25 cellular contexts compared by ENCODE assay signal in the genomic region with DNA sequence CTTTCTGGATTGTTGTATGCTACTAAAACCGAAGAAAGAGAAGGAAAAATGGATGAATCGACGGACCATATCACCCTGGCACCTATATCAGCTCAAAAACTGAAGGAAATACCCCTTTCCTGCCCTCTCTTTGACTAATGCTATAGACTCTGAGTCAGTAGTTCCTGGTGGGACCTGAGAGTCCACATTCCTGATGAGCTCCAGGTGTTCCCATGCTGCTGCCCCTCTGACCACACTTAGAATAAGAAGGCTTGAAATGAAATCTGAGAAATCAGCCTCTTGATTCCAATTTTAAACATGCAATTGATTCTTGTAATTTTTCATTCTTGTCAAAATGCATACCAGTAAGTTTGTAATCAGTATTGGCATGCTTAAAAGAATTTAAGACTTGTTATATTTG.
DNase-seq lines count a peak whose midpoint lies in the region; ATAC-seq and TF ChIP-seq lines count a peak whose summit lies in the region.
"Had no signal": no experiment of that assay in that cellular context is flagged by ENCODE, and none has a peak within 500 bp of the region (broad histone marks: within the 10 kb centered on the region; RNA-seq: fewer than 3 reads in every experiment).

No MANE protein-coding gene starts in this region.

- no peaks in the 10 kb centered on the region for H3K9me3 Mint-ChIP-seq in type B pancreatic cell
- H3K9me3 Mint-ChIP-seq: activated CD8-positive, alpha-beta T cell treated with anti-CD3 and anti-CD28 coated beads for 36 hours had no signal

- peak overlapping the region; percentile 51 for H3K4me2 ChIP-seq in mammary epithelial cell (ENCODE audit: insufficient read depth, low read depth, low read length)

- no peaks in the 10 kb centered on the region for H3K27me3 Mint-ChIP-seq in type B pancreatic cell
- H3K27me3 Mint-ChIP-seq: activated CD8-positive, alpha-beta T cell treated with anti-CD3 and anti-CD28 coated beads for 36 hours; brain had no signal

- POLR2A ChIA-PET in GM10248 (lab: Yijun Ruan, JAX), result no interaction called here

- H3K9me3 ChIP-seq in mammary epithelial cell (replicated peaks; ENCODE audit: insufficient read depth, low read length) (no peaks in the 10 kb centered on the region), breast epithelium (no peaks in the 10 kb centered on the region), heart left ventricle (no peaks in the 10 kb centered on the region)
- H3K9me3 ChIP-seq: BE2C, Caco-2 had no signal

- ATAC-seq in esophagus mucosa (peak; percentile 42), heart left ventricle (no peak)
- ATAC-seq: activated CD8-positive, alpha-beta T cell treated with anti-CD3 and anti-CD28 coated beads for 36 hours; left lobe of liver had no signal

- H3K4me3 ChIP-seq in mammary epithelial cell (replicated peaks in 1 of 3; ENCODE audit: insufficient read depth in 1 of 3, low read depth in 2 of 3, low read length in 3 of 3) (no peak overlapping the region), breast epithelium (no peak overlapping the region), heart left ventricle (no peak overlapping the region)

- no TSS peak for BruUV-seq in mammary epithelial cell (replicated peaks; lab: Mats Ljungman, UMichigan)

- H3K4me1 ChIP-seq in mammary epithelial cell (ENCODE audit: insufficient read depth, low read length), result peaks cover 15% of the 10 kb centered on the region
- no peaks in the 10 kb centered on the region for H3K4me1 ChIP-seq in breast epithelium
- no peaks in the 10 kb centered on the region for H3K4me1 ChIP-seq in heart left ventricle
- H3K4me1 ChIP-seq: Caco-2 had no signal

- TF ChIP-seq POLR2A in breast epithelium (IDR thresholded peaks at IDR 0.05) (no peak), heart left ventricle (IDR thresholded peaks at IDR 0.05) (no peak)

- H2AFZ ChIP-seq in mammary epithelial cell (ENCODE audit: low read depth, low read length), result peak overlapping the region; percentile 33

- in situ Hi-C loops in mammary epithelial cell (cut with MboI; ENCODE audit: low sequenced_read_pairs in 2 of 2), result no loop called here

- CTCF ChIA-PET in mammary epithelial cell (lab: Charles Lee; ENCODE audit: low non-redundant PET) (interaction anchor here (0.6 kb wide), 1 partner anchor 685 kb away, joined by 3 read pairs; no protein-coding TSS in a partner anchor), GM10248 (lab: Yijun Ruan, JAX) (interaction anchor here (0.8 kb wide), 1 partner anchor 8 kb away, joined by 3 read pairs; no protein-coding TSS in a partner anchor)

- H3K4me3 Mint-ChIP-seq in type B pancreatic cell, result peak overlapping the region; percentile 34
- H3K4me3 Mint-ChIP-seq: activated CD8-positive, alpha-beta T cell treated with anti-CD3 and anti-CD28 coated beads for 36 hours had no signal

- no peak overlapping the region for H3K27ac Mint-ChIP-seq in type B pancreatic cell
- H3K27ac Mint-ChIP-seq: activated CD8-positive, alpha-beta T cell treated with anti-CD3 and anti-CD28 coated beads for 36 hours had no signal

- TF ChIP-seq CTCF in mammary epithelial cell (conservative IDR thresholded peaks at IDR 0.05 in 1 of 2, IDR thresholded peaks at IDR 0.05 in 1 of 2; ENCODE audit: extremely low read depth in 1 of 2, insufficient read depth in 1 of 2, low read depth in 1 of 2, low read length in 2 of 2), result no peak
- no peak for TF ChIP-seq CTCF in breast epithelium (IDR thresholded peaks at IDR 0.05)
- TF ChIP-seq CTCF in type B pancreatic cell (conservative IDR thresholded peaks at IDR 0.05), result no peak
- TF ChIP-seq CTCF in heart left ventricle (IDR thresholded peaks at IDR 0.05), result no peak
- no peak for TF ChIP-seq CTCF in GM10248 (IDR thresholded peaks at IDR 0.05; ENCODE audit: control extremely low read depth, extremely low read depth, low read depth, missing control alignments)

- no peaks in the 10 kb centered on the region for H4K20me1 ChIP-seq in mammary epithelial cell (ENCODE audit: insufficient read depth, low read length)

- H3K27me3 ChIP-seq in mammary epithelial cell (ENCODE audit: insufficient read depth, low read length), result no peaks in the 10 kb centered on the region
- no peaks in the 10 kb centered on the region for H3K27me3 ChIP-seq in breast epithelium
- no peaks in the 10 kb centered on the region for H3K27me3 ChIP-seq in heart left ventricle
- H3K27me3 ChIP-seq: BE2C had no signal

- no peaks in the 10 kb centered on the region for H3K36me3 Mint-ChIP-seq in type B pancreatic cell
- H3K36me3 Mint-ChIP-seq: brain had no signal

- WGBS in mammary epithelial cell (ENCODE audit: low coverage, missing lambda C conversion rate), result 67% methylated on average over 3 of the region's 3 CpGs
- 94 to 99% (median 94%) methylated on average over 3 of the region's 3 CpGs for WGBS in heart left ventricle, 4 donors

- H3K36me3 ChIP-seq in mammary epithelial cell (ENCODE audit: insufficient read depth, low read length) (no peaks in the 10 kb centered on the region), breast epithelium (no peaks in the 10 kb centered on the region), heart left ventricle (no peaks in the 10 kb centered on the region)
- H3K36me3 ChIP-seq: BE2C had no signal

- intact Hi-C loops in mammary epithelial cell (cut with micrococcal nuclease) (no loop called here), breast epithelium (cut with DNase I; ENCODE audit: low total_unique reads) (no loop called here), heart left ventricle (cut with DNase I) (no loop called here)

- H3K79me2 ChIP-seq in mammary epithelial cell (ENCODE audit: insufficient read depth, low read length), result no peaks in the 10 kb centered on the region

- H3K9ac ChIP-seq in mammary epithelial cell (ENCODE audit: insufficient read depth, low read length), result no peak overlapping the region

- H3K4me1 Mint-ChIP-seq in type B pancreatic cell (ENCODE audit: unreplicated experiment), result peaks cover 13% of the 10 kb centered on the region

- H3K27ac ChIP-seq in mammary epithelial cell (ENCODE audit: insufficient read depth, low read depth, low read length) (no peak overlapping the region), breast epithelium (no peak overlapping the region), heart left ventricle (no peak overlapping the region)

- DNase-seq in mammary epithelial cell (peak; percentile 75), breast epithelium (ENCODE audit: low spot score in 2 of 2) (no peak), iPS-NIHi7 (ENCODE audit: extremely low spot score) (peak; percentile 55), type B pancreatic cell (ENCODE audit: extremely low spot score, unreplicated experiment) (no peak), heart left ventricle (no peak), GM10248 (ENCODE audit: extremely low spot score) (no peak), NCI-H524 (lab: John Stamatoyannopoulos, UW) (no peak)
- DNase-seq: activated CD4-positive, CD25-positive, alpha-beta regulatory T cell; activated CD8-positive, alpha-beta T cell treated with anti-CD3 and anti-CD28 coated beads for 36 hours; activated gamma-delta T cell treated with Interleukin-2 at 50 U/mL for 16 hours; activated T-cell treated with anti-CD3 and anti-CD28 coated beads for 4 hours; BE2C; Caco-2; GOT3; head of caudate nucleus; KBM-7; midbrain; MM.1S; NCI-H1436; NCI-H524 treated with DMSO at 0.1 percent for 48 hours; nephron progenitor cell; SW 1271 had no signal

- dilution Hi-C loops in mammary epithelial cell (cut with HindIII; ENCODE audit: low sequenced_read_pairs), result no loop called here

Comparison
In these comparisons a context has a peak if more than half of its experiments do, and no peak if none do; other contexts are left out.
1. DNase-seq: peak in mammary epithelial cell (single experiment) and iPS-NIHi7 (single experiment); none in breast epithelium (0 of 2), type B pancreatic cell (single experiment), heart left ventricle (0 of 5), GM10248 (single experiment) and NCI-H524 (0 of 2).